In genomic region chr5:9545301-9545958, GRCh38 we compare ENCODE assay signal across 9 cellular contexts. TPM values are rescaled to one million over a fixed set of nuclear protein-coding genes. Genes with fewer than 3 reads are reported as not detected.
DNase-seq lines count a peak whose midpoint lies in the region; ATAC-seq, FAIRE-seq and TF ChIP-seq lines count a peak whose summit lies in the region.
"Had no signal": no experiment of that assay in that cellular context is flagged by ENCODE, and none has a peak within 500 bp of the region (broad histone marks: within the 10 kb centered on the region; RNA-seq: fewer than 3 reads in every experiment).

No MANE protein-coding gene starts in this region.

- H3K4me3 Mint-ChIP-seq in immature natural killer cell: peak overlapping the region in 2 of 5 donors; percentile 52 to 82
- no peak overlapping the region for H3K4me3 Mint-ChIP-seq in natural killer cell treated with Interleukin-12 subunit alpha and Interleukin-12 subunit beta and Interleukin-15 and Interleukin-18, amount 100 ng/mL, for 72 hours

- no peaks in the 10 kb centered on the region for H3K36me3 ChIP-seq in psoas muscle (ENCODE audit: insufficient read depth in 1 of 2, low read depth in 1 of 2)

- peaks cover 9 to 13% of the 10 kb centered on the region in 2 donors for H3K4me1 Mint-ChIP-seq in immature natural killer cell
- peaks cover 0 to 6% of the 10 kb centered on the region in 2 donors for H3K4me1 Mint-ChIP-seq in natural killer cell treated with Interleukin-12 subunit alpha and Interleukin-12 subunit beta and Interleukin-15 and Interleukin-18, amount 100 ng/mL, for 72 hours (ENCODE audit: low read depth in 2 of 2)

- WGBS in psoas muscle, 3 donors: 0 to 1% (median 1%) methylated on average over 37 to 59 of the region's 59 CpGs

- H3K4me3 ChIP-seq in psoas muscle: peak overlapping the region; percentile 77

- no peaks in the 10 kb centered on the region for H3K9me3 ChIP-seq in psoas muscle

- H3K36me3 Mint-ChIP-seq in immature natural killer cell: no peaks in the 10 kb centered on the region
- H3K36me3 Mint-ChIP-seq in natural killer cell treated with Interleukin-12 subunit alpha and Interleukin-12 subunit beta and Interleukin-15 and Interleukin-18, amount 100 ng/mL, for 72 hours: peaks cover 4% of the 10 kb centered on the region

- no peaks in the 10 kb centered on the region for H3K27me3 ChIP-seq in psoas muscle (ENCODE audit: insufficient read depth in 3 of 3, low read length in 2 of 3)

- in situ Hi-C loops in GM13977 (cut with MboI; ENCODE audit: low pct_unique_long_range_greater_than_20kb, low sequenced_read_pairs, unreplicated experiment): no loop called here

- DNase-seq in GM13977 (ENCODE audit: low spot score) (peak; percentile 20), SK-N-DZ (ENCODE audit: low spot score) (peak; percentile 21), frontal cortex (ENCODE audit: low spot score in 2 of 2) (peak; percentile 7 to 13), psoas muscle (peak; percentile 20 to 65), hepatic stellate cell (ENCODE audit: low spot score) (no peak), immature natural killer cell (no peak)
- no peak for DNase-seq in natural killer cell treated with Interleukin-12 subunit alpha and Interleukin-12 subunit beta and Interleukin-15 and Interleukin-18, amount 100 ng/mL, for 72 hours (ENCODE audit: low spot score)

- peaks cover 0 to 25% (median 2%) of the 10 kb centered on the region in 6 donors for H3K9me3 Mint-ChIP-seq in immature natural killer cell
- H3K9me3 Mint-ChIP-seq in natural killer cell treated with Interleukin-12 subunit alpha and Interleukin-12 subunit beta and Interleukin-15 and Interleukin-18, amount 100 ng/mL, for 72 hours: no peaks in the 10 kb centered on the region

- no peak overlapping the region for H3K27ac Mint-ChIP-seq in immature natural killer cell
- no peak overlapping the region for H3K27ac Mint-ChIP-seq in natural killer cell treated with Interleukin-12 subunit alpha and Interleukin-12 subunit beta and Interleukin-15 and Interleukin-18, amount 100 ng/mL, for 72 hours

- FAIRE-seq in frontal cortex (lab: Jason Lieb, UNC): no peak

- ATAC-seq in psoas muscle (peak in 3 of 4 donors; percentile 12 to 31 (median 15)), GM21576 (IDR thresholded peaks at IDR 0.05; ENCODE audit: unreplicated experiment) (no peak)
- no peak for ATAC-seq in natural killer cell treated with Interleukin-12 subunit alpha and Interleukin-12 subunit beta and Interleukin-15 and Interleukin-18, amount 100 ng/mL, for 72 hours

- intact Hi-C loops in psoas muscle (cut with DNase I): loop anchor here in 1 of 2 donors (2.0 kb wide), 1 partner anchor 183 kb away; no protein-coding TSS in a partner anchor

- H3K27ac ChIP-seq in psoas muscle: no peak overlapping the region

- TF ChIP-seq CTCF in GM13977 (IDR thresholded peaks at IDR 0.05; ENCODE audit: extremely low read depth, insufficient read depth, missing control alignments) (no peak), psoas muscle (IDR thresholded peaks at IDR 0.05) (no peak)

- peaks cover 2 to 13% (median 7%) of the 10 kb centered on the region in 3 donors for H3K27me3 Mint-ChIP-seq in immature natural killer cell (ENCODE audit: low read depth in 3 of 3)
- H3K27me3 Mint-ChIP-seq in natural killer cell treated with Interleukin-12 subunit alpha and Interleukin-12 subunit beta and Interleukin-15 and Interleukin-18, amount 100 ng/mL, for 72 hours: peaks cover 13 to 16% of the 10 kb centered on the region in 2 donors

- peaks cover 9% of the 10 kb centered on the region for H3K4me1 ChIP-seq in psoas muscle

RNA-seq across cellular contexts. Expression of gene SEMA5A, which starts 0.4 kb away (rescaled TPM):
- polyA plus RNA-seq in SK-N-DZ (2014; cell fraction: cytosol; rRNA removed): 8.1 TPM in 2 replicates
- polyA plus RNA-seq in SK-N-DZ (2014; cell fraction: nucleus; rRNA removed): 3.1 and 4.5 TPM in 2 replicates
- total RNA-seq in frontal cortex (9.0 TPM), psoas muscle (1 to 10 TPM in 3 of 4 donors, under 1 TPM in 1; 0.66 to 3.9 (median 1.3) TPM)
- polyA plus RNA-seq in psoas muscle (under 1 TPM; 0.24 to 0.47 (median 0.34) TPM), immature natural killer cell (under 1 TPM in 1 of 3 donors, not detected in 2; 0.02 TPM)
- total RNA-seq in natural killer cell treated with Interleukin-12 subunit alpha and Interleukin-12 subunit beta and Interleukin-15 and Interleukin-18, amount 100 ng/mL, for 72 hours: not detected
- total RNA-seq: activated CD8-positive, alpha-beta memory T cell treated with anti-CD3 and anti-CD28 coated beads for 36 hours had no signal

Comparison
In these comparisons a context has a peak if more than half of its experiments do, and no peak if none do; other contexts are left out.
1. DNase-seq: peak in GM13977 (single experiment), SK-N-DZ (single experiment), frontal cortex (2 of 2) and psoas muscle (2 of 2); none in hepatic stellate cell (single experiment), immature natural killer cell (0 of 3) and natural killer cell treated with Interleukin-12 subunit alpha and Interleukin-12 subunit beta and Interleukin-15 and Interleukin-18, amount 100 ng/mL, for 72 hours (single experiment).
2. ATAC-seq: peak in psoas muscle (3 of 4); none in natural killer cell treated with Interleukin-12 subunit alpha and Interleukin-12 subunit beta and Interleukin-15 and Interleukin-18, amount 100 ng/mL, for 72 hours (0 of 2) and GM21576 (single experiment).